Comparison of ENCODE assay signal across 1 cellular context in the genomic region with DNA sequence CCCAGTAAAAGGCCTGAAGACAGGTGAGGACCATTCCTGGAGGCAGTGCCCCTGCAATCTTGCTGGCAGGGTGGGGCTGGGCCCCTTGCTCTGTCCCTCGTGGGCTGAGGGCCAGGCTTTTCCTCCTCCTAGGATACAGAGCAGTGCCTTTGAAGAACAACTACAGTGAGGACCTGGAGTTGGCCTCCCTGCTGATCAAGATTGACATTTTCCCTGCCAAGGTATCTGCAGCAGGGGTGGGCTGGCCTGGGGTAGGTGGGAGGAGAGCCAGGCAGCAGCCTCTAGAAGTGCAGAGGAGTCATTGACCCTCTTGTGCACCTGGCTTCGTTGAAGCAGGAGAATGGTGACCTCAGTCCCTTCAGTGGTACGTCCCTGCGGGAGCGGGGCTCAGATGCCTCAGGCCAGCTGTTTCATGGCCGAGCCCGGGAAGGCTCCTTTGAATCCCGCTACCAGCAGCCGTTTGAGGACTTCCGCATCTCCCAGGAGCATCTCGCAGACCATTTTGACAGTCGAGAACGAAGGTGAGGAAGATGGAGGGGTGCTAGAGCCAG.
A peak's percentile ranks its signal among the peaks of the same experiment; 100 is the strongest.
TF ChIP-seq lines count a peak whose summit lies in the region.

No MANE protein-coding gene starts in this region.

TF ChIP-seq in HepG2, 621 proteins besides CTCF, POLR2A, EP300 and RAD21:
- TF ChIP-seq ZNF382 (CRISPR knock-in tag; IDR thresholded peaks at IDR 0.05; ENCODE audit: borderline replicate concordance) (no peak), CREM (IDR thresholded peaks at IDR 0.05) (no peak), CREM (CRISPR knock-in tag; IDR thresholded peaks at IDR 0.05) (no peak), ZBTB4 (CRISPR knock-in tag; IDR thresholded peaks at IDR 0.05; ENCODE audit: borderline replicate concordance) (0 out of 2 replicates have a peak, but pooled peaks have one; percentile 5), NFKB2 (CRISPR knock-in tag; IDR thresholded peaks at IDR 0.05; ENCODE audit: borderline replicate concordance) (no peak), ZNF788 (CRISPR knock-in tag; IDR thresholded peaks at IDR 0.05; ENCODE audit: borderline replicate concordance) (0 out of 2 replicates have a peak, but pooled peaks have one; percentile 2), CHCHD3 (CRISPR knock-in tag; IDR thresholded peaks at IDR 0.05) (no peak), ZNF879 (CRISPR knock-in tag; IDR thresholded peaks at IDR 0.05) (no peak)
- TF ChIP-seq, protein P1, sequence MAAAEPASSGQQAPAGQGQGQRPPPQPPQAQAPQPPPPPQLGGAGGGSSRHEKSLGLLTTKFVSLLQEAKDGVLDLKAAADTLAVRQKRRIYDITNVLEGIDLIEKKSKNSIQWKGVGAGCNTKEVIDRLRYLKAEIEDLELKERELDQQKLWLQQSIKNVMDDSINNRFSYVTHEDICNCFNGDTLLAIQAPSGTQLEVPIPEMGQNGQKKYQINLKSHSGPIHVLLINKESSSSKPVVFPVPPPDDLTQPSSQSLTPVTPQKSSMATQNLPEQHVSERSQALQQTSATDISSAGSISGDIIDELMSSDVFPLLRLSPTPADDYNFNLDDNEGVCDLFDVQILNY (CRISPR knock-in tag; conservative IDR thresholded peaks at IDR 0.05) = no peak
